24 cellular contexts compared by ENCODE assay signal in the genomic region with DNA sequence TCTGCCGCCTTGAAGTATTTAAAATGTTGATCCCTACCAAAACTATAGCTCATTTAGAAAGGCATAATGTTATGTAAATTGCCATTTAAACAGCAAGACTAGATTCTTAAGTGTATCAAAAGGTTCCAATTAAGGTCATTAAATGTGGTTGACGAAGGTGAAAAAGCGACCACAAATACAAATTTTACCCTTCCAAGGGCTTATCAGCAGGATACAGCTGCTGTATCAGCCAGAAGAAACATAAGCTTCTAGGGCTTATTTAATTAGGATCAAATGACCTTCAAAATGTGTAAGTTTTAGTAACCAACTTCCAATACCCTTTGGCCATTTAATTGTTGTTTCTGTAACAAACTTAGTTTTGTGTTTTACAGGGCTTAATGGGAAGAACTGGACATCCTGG.
"Had no signal": no experiment of that assay in that cellular context is flagged by ENCODE, and none has a peak within 500 bp of the region (broad histone marks: within the 10 kb centered on the region; RNA-seq: fewer than 3 reads in every experiment).

No MANE protein-coding gene starts in this region.

- H3K9me3 ChIP-seq: adrenal gland, breast epithelium, Peyer's patch, SJSA1 had no signal

- H3K4me3 ChIP-seq: adrenal gland, breast epithelium, Peyer's patch, SJSA1 had no signal

- H3K36me3 ChIP-seq: adrenal gland, breast epithelium, Peyer's patch, SJSA1 had no signal

- H3K36me3 Mint-ChIP-seq: activated naive CD8-positive, alpha-beta T cell treated with anti-CD3 and anti-CD28 coated beads, Interleukin-2, amount 10 ng/mL, durations not matched to agents 7 days and 5 days had no signal

- H3K4me3 Mint-ChIP-seq: activated CD8-positive, alpha-beta T cell treated with anti-CD3 and anti-CD28 coated beads for 36 hours; activated naive CD8-positive, alpha-beta T cell treated with anti-CD3 and anti-CD28 coated beads, Interleukin-2, amount 10 ng/mL, durations not matched to agents 7 days and 5 days; activated T-cell treated with anti-CD3 and anti-CD28 coated beads, Interleukin-2, amount 50 U/mL, for 72 hours; IgD-negative memory B cell; T-helper 17 cell had no signal

- H3K27me3 ChIP-seq: adrenal gland, Peyer's patch had no signal

- H3K27ac Mint-ChIP-seq: activated CD8-positive, alpha-beta T cell treated with anti-CD3 and anti-CD28 coated beads for 36 hours; activated naive CD8-positive, alpha-beta T cell treated with anti-CD3 and anti-CD28 coated beads, Interleukin-2, amount 10 ng/mL, durations not matched to agents 7 days and 5 days; activated T-cell treated with anti-CD3 and anti-CD28 coated beads, Interleukin-2, amount 50 U/mL, for 72 hours; IgD-negative memory B cell; T-helper 17 cell had no signal

- DNase-seq: activated CD4-positive, alpha-beta T cell treated with anti-CD3 and anti-CD28 coated beads for 4 hours; activated CD8-positive, alpha-beta memory T cell treated with anti-CD3 and anti-CD28 coated beads, Interleukin-2, amount 50 U/mL, for 4 hours; activated CD8-positive, alpha-beta T cell treated with anti-CD3 and anti-CD28 coated beads for 36 hours; activated naive CD4-positive, alpha-beta T cell treated with anti-CD3 and anti-CD28 coated beads, Interleukin-2, amount 50 U/mL, for 16 hours; activated naive CD8-positive, alpha-beta T cell treated with anti-CD3 and anti-CD28 coated beads, Interleukin-2, amount 10 ng/mL, durations not matched to agents 7 days and 5 days; activated T-cell treated with anti-CD3 and anti-CD28 coated beads, Interleukin-2, amount 50 U/mL, for 72 hours; adrenal gland; anterior cingulate cortex; caudate nucleus; MM.1S; NCI-H1105; NCI-H1436; NCI-H187; NCI-H2081; NCI-H510A treated with DMSO at 0.1 percent for 48 hours; NCI-H748 treated with DMSO at 0.1 percent for 48 hours; Peyer's patch; Right ventricle myocardium superior; T-helper 17 cell; T-helper 9 cell had no signal

- H3K9me3 Mint-ChIP-seq: activated CD8-positive, alpha-beta T cell treated with anti-CD3 and anti-CD28 coated beads for 36 hours; activated naive CD8-positive, alpha-beta T cell treated with anti-CD3 and anti-CD28 coated beads, Interleukin-2, amount 10 ng/mL, durations not matched to agents 7 days and 5 days; activated T-cell treated with anti-CD3 and anti-CD28 coated beads, Interleukin-2, amount 50 U/mL, for 72 hours had no signal

- H3K4me1 ChIP-seq: adrenal gland, breast epithelium, Peyer's patch, SJSA1 had no signal

- H3K27me3 Mint-ChIP-seq: IgD-negative memory B cell had no signal

- ATAC-seq: activated CD8-positive, alpha-beta T cell treated with anti-CD3 and anti-CD28 coated beads for 36 hours; activated T-cell treated with anti-CD3 and anti-CD28 coated beads, Interleukin-2, amount 50 U/mL, for 72 hours; T-helper 17 cell had no signal

- H3K27ac ChIP-seq: adrenal gland, breast epithelium, Peyer's patch, RWPE1, SJSA1 had no signal
